Comparison of ENCODE assay signal across 17 cellular contexts in genomic region chr14:31106768-31107167, GRCh38.
DNase-seq lines count a peak whose midpoint lies in the region; TF ChIP-seq lines count a peak whose summit lies in the region.
"Had no signal": no experiment of that assay in that cellular context is flagged by ENCODE, and none has a peak within 500 bp of the region (broad histone marks: within the 10 kb centered on the region; RNA-seq: fewer than 3 reads in every experiment).

No MANE protein-coding gene starts in this region.

- no peaks in the 10 kb centered on the region for H3K9me2 ChIP-seq in OCI-LY7 (ENCODE audit: insufficient read depth, low read length)

- H3K9ac ChIP-seq in smooth muscle cell (ENCODE audit: low read depth), result no peak overlapping the region

- no peak for DNase-seq in activated naive CD4-positive, alpha-beta T cell treated with anti-CD3 and anti-CD28 coated beads for 36 hours
- DNase-seq in OCI-LY7 (ENCODE audit: low spot score) (no peak), caudate nucleus (lab: John Stamatoyannopoulos, UW) (no peak), smooth muscle cell (lab: John Stamatoyannopoulos, UW; ENCODE audit: unreplicated experiment) (no peak), NCI-H1105 (lab: John Stamatoyannopoulos, UW) (no peak), uterus (no peak), AG08395 (ENCODE audit: low spot score) (no peak)
- DNase-seq: activated CD4-positive, alpha-beta memory T cell treated with anti-CD3 and anti-CD28 coated beads for 36 hours; colonic mucosa; mucosa of descending colon; MV-4-11; NCI-H2081; NCI-H524; testis had no signal

- POLR2A ChIA-PET in OCI-LY7 (lab: Charles Lee), result interaction anchor here (0.5 to 1.2 kb wide), 3 partner anchors 16 to 302 kb away, joined by 3 read pairs; no protein-coding TSS in a partner anchor

- intact Hi-C loops in activated naive CD4-positive, alpha-beta T cell treated with anti-CD3 and anti-CD28 coated beads for 36 hours (cut with micrococcal nuclease), result no loop called here
- intact Hi-C loops in OCI-LY7 (cut with micrococcal nuclease; ENCODE audit: unreplicated experiment), result no loop called here
- intact Hi-C loops in uterus (cut with DNase I; ENCODE audit: low total_unique reads), result loop anchor here (10.0 kb wide), 1 partner anchor 472 kb away; no protein-coding TSS in a partner anchor

- H4K20me1 ChIP-seq in OCI-LY7 (ENCODE audit: insufficient read depth, low read length) (no peaks in the 10 kb centered on the region), smooth muscle cell (ENCODE audit: low read depth) (peaks cover 19% of the 10 kb centered on the region)

- H3F3A ChIP-seq in smooth muscle cell (ENCODE audit: low read depth), result no peaks in the 10 kb centered on the region

- H3K36me3 Mint-ChIP-seq in activated naive CD4-positive, alpha-beta T cell treated with anti-CD3 and anti-CD28 coated beads, Interleukin-2, amount 50 U/mL, for 24 hours, result peaks cover 33% of the 10 kb centered on the region
- H3K36me3 Mint-ChIP-seq in activated naive CD4-positive, alpha-beta T cell treated with anti-CD3 and anti-CD28 coated beads for 36 hours (ENCODE audit: low read depth), result peaks cover 42% of the 10 kb centered on the region

- no peak overlapping the region for H3K4me3 Mint-ChIP-seq in activated naive CD4-positive, alpha-beta T cell treated with anti-CD3 and anti-CD28 coated beads, Interleukin-2, amount 50 U/mL, for 24 hours
- H3K4me3 Mint-ChIP-seq in activated naive CD4-positive, alpha-beta T cell treated with anti-CD3 and anti-CD28 coated beads for 36 hours, result no peak overlapping the region
- H3K4me3 Mint-ChIP-seq: activated CD4-positive, alpha-beta memory T cell treated with anti-CD3 and anti-CD28 coated beads for 36 hours had no signal

- H3K36me3 ChIP-seq in OCI-LY7 (ENCODE audit: insufficient read depth, low read length) (peaks cover 100% of the 10 kb centered on the region), smooth muscle cell (ENCODE audit: low read depth) (peaks cover 41% of the 10 kb centered on the region), uterus (no peaks in the 10 kb centered on the region)

- H3K27me3 ChIP-seq in smooth muscle cell (ENCODE audit: low read depth) (no peaks in the 10 kb centered on the region), uterus (no peaks in the 10 kb centered on the region)
- H3K27me3 ChIP-seq: ascending aorta, colonic mucosa, neutrophil, testis had no signal

- H3K4me1 Mint-ChIP-seq in activated naive CD4-positive, alpha-beta T cell treated with anti-CD3 and anti-CD28 coated beads, Interleukin-2, amount 50 U/mL, for 24 hours, result peaks cover 3% of the 10 kb centered on the region
- H3K4me1 Mint-ChIP-seq in activated naive CD4-positive, alpha-beta T cell treated with anti-CD3 and anti-CD28 coated beads for 36 hours (ENCODE audit: low read depth), result peaks cover 5% of the 10 kb centered on the region

- H3K9me3 ChIP-seq in OCI-LY7 (ENCODE audit: low read length) (peaks cover 7% of the 10 kb centered on the region; the same call in 1 of the 2 replicates), smooth muscle cell (replicated peaks; ENCODE audit: low read depth) (no peaks in the 10 kb centered on the region), uterus (no peaks in the 10 kb centered on the region)
- H3K9me3 ChIP-seq: ascending aorta, colonic mucosa, mucosa of descending colon, neutrophil, testis had no signal

- H3K27me3 Mint-ChIP-seq in activated naive CD4-positive, alpha-beta T cell treated with anti-CD3 and anti-CD28 coated beads, Interleukin-2, amount 50 U/mL, for 24 hours, result no peaks in the 10 kb centered on the region
- H3K27me3 Mint-ChIP-seq in activated naive CD4-positive, alpha-beta T cell treated with anti-CD3 and anti-CD28 coated beads for 36 hours (ENCODE audit: low read depth), result no peaks in the 10 kb centered on the region
- H3K27me3 Mint-ChIP-seq: activated CD4-positive, alpha-beta memory T cell treated with anti-CD3 and anti-CD28 coated beads for 36 hours had no signal

- H3K4me3 ChIP-seq in OCI-LY7 (ENCODE audit: low read depth, low read length, poor library complexity, severe bottlenecking) (no peak overlapping the region), smooth muscle cell (no peak overlapping the region), uterus (no peak overlapping the region)
- H3K4me3 ChIP-seq: ascending aorta, colonic mucosa, mucosa of descending colon, testis had no signal

- TF ChIP-seq CTCF in OCI-LY7 (conservative IDR thresholded peaks at IDR 0.05; ENCODE audit: low read length) (no peak), smooth muscle cell (IDR thresholded peaks at IDR 0.05; ENCODE audit: borderline replicate concordance, insufficient read depth, poor library complexity, severe bottlenecking) (no peak), uterus (IDR thresholded peaks at IDR 0.05) (no peak)

- H3K4me2 ChIP-seq in OCI-LY7 (ENCODE audit: low read length), result no peak overlapping the region
- H3K4me2 ChIP-seq in smooth muscle cell, result peak overlapping the region; percentile 0

- WGBS in smooth muscle cell (ENCODE audit: low lambda C conversion rate), result 69% methylated on average over 3 of the region's 3 CpGs

- TSS peak; percentile 73 for BruUV-seq in OCI-LY7 (replicated peaks; lab: Mats Ljungman, UMichigan)

- no peak overlapping the region for H3K27ac ChIP-seq in OCI-LY7 (ENCODE audit: low read depth, low read length, poor library complexity, severe bottlenecking)
- H3K27ac ChIP-seq in caudate nucleus (ENCODE audit: low read depth, low read length), result peak overlapping the region; percentile 2
- H3K27ac ChIP-seq in smooth muscle cell (ENCODE audit: low read depth), result peak overlapping the region; percentile 55
- no peak overlapping the region for H3K27ac ChIP-seq in uterus
- H3K27ac ChIP-seq: ascending aorta, colonic mucosa, neutrophil, testis had no signal

- H3K79me2 ChIP-seq in OCI-LY7 (ENCODE audit: insufficient read depth, low read depth, low read length), result no peaks in the 10 kb centered on the region
- peaks cover 5% of the 10 kb centered on the region for H3K79me2 ChIP-seq in smooth muscle cell (ENCODE audit: low read depth)

- CTCF ChIA-PET in activated naive CD4-positive, alpha-beta T cell treated with anti-CD3 and anti-CD28 coated beads for 36 hours (lab: Charles Lee), result interaction anchor here (0.9 to 1.2 kb wide), 2 partner anchors 11 to 402 kb away, joined by 3 read pairs; no protein-coding TSS in a partner anchor
- CTCF ChIA-PET in OCI-LY7 (lab: Charles Lee; ENCODE audit: unreplicated experiment), result no interaction called here

- H3K9me3 Mint-ChIP-seq in activated naive CD4-positive, alpha-beta T cell treated with anti-CD3 and anti-CD28 coated beads, Interleukin-2, amount 50 U/mL, for 24 hours, result no peaks in the 10 kb centered on the region
- no peaks in the 10 kb centered on the region for H3K9me3 Mint-ChIP-seq in activated naive CD4-positive, alpha-beta T cell treated with anti-CD3 and anti-CD28 coated beads for 36 hours
- H3K9me3 Mint-ChIP-seq: activated CD4-positive, alpha-beta memory T cell treated with anti-CD3 and anti-CD28 coated beads for 36 hours had no signal

- TF ChIP-seq POLR2A in uterus (IDR thresholded peaks at IDR 0.05), result no peak

- H3K4me1 ChIP-seq in OCI-LY7 (ENCODE audit: insufficient read depth, low read length, poor library complexity, severe bottlenecking) (no peaks in the 10 kb centered on the region), smooth muscle cell (ENCODE audit: low read depth) (no peaks in the 10 kb centered on the region), uterus (no peaks in the 10 kb centered on the region)
- H3K4me1 ChIP-seq: ascending aorta, colonic mucosa, testis had no signal

- H2AFZ ChIP-seq in OCI-LY7 (ENCODE audit: low read length), result no peak overlapping the region
- H2AFZ ChIP-seq in smooth muscle cell (ENCODE audit: low read depth), result no peak overlapping the region

- H3K27ac Mint-ChIP-seq in activated naive CD4-positive, alpha-beta T cell treated with anti-CD3 and anti-CD28 coated beads, Interleukin-2, amount 50 U/mL, for 24 hours, result peak overlapping the region; percentile 30
- no peak overlapping the region for H3K27ac Mint-ChIP-seq in activated naive CD4-positive, alpha-beta T cell treated with anti-CD3 and anti-CD28 coated beads for 36 hours
- H3K27ac Mint-ChIP-seq: activated CD4-positive, alpha-beta memory T cell treated with anti-CD3 and anti-CD28 coated beads for 36 hours had no signal

Comparison
In these comparisons a context has a peak if more than half of its experiments do, and no peak if none do; other contexts are left out.
1. H3K27ac ChIP-seq: peak in caudate nucleus (single experiment) and smooth muscle cell (single experiment); none in OCI-LY7 (single experiment) and uterus (0 of 2).